ENCODE assay signal across 3 cellular contexts in genomic region chr2:19351499-19351898, GRCh38.
TF ChIP-seq lines count a peak whose summit lies in the region.

No MANE protein-coding gene starts in this region.

TF ChIP-seq in SK-N-SH, 30 proteins besides CTCF, POLR2A, EP300 and RAD21 (continued from another document):
- TF ChIP-seq ZBTB33 (IDR thresholded peaks at IDR 0.05; ENCODE audit: borderline replicate concordance, low read depth) (no peak), JUND (IDR thresholded peaks at IDR 0.05) (no peak), SMC3 (IDR thresholded peaks at IDR 0.05; ENCODE audit: low read depth, low read length) (no peak), USF2 (IDR thresholded peaks at IDR 0.05; ENCODE audit: borderline replicate concordance, low read depth, low read length) (no peak), POLR2AphosphoS5 (IDR thresholded peaks at IDR 0.05; ENCODE audit: low read depth, low read length) (no peak), RXRA (IDR thresholded peaks at IDR 0.05; ENCODE audit: borderline replicate concordance, low read depth) (no peak), TCF12 (IDR thresholded peaks at IDR 0.05) (no peak), MXI1 (IDR thresholded peaks at IDR 0.05; ENCODE audit: low read depth, low read length) (no peak), GATA2 (CRISPR knock-in tag; IDR thresholded peaks at IDR 0.05) (no peak), IRF3 (IDR thresholded peaks at IDR 0.05; ENCODE audit: low read depth, low read length) (no peak), FOXJ3 (CRISPR knock-in tag; IDR thresholded peaks at IDR 0.05) (no peak), RCOR1 (IDR thresholded peaks at IDR 0.05; ENCODE audit: low read length) (no peak), TEAD4 (IDR thresholded peaks at IDR 0.05; ENCODE audit: borderline replicate concordance, insufficient read depth) (no peak), ELF1 (IDR thresholded peaks at IDR 0.05) (no peak)

TF ChIP-seq in SK-N-SH treated with all-trans-retinoic acid at 6 μM for 48 hours, 23 proteins besides CTCF, POLR2A, EP300 and RAD21 (continued from another document):
- no peak for TF ChIP-seq CREB5 (CRISPR knock-in tag; IDR thresholded peaks at IDR 0.05; ENCODE audit: low read depth)
- no peak for TF ChIP-seq SNAI2 (CRISPR knock-in tag; IDR thresholded peaks at IDR 0.05)
- TF ChIP-seq ZC3H10 (CRISPR knock-in tag; IDR thresholded peaks at IDR 0.05): no peak
- no peak for TF ChIP-seq ZNF565 (CRISPR knock-in tag; conservative IDR thresholded peaks at IDR 0.05; ENCODE audit: low read depth)
- TF ChIP-seq ZNF8 (CRISPR knock-in tag; IDR thresholded peaks at IDR 0.05): no peak
- TF ChIP-seq RARB (CRISPR knock-in tag; IDR thresholded peaks at IDR 0.05): no peak
- TF ChIP-seq ZNF70 (CRISPR knock-in tag; IDR thresholded peaks at IDR 0.05): no peak
- no peak for TF ChIP-seq POU6F1 (CRISPR knock-in tag; IDR thresholded peaks at IDR 0.05; ENCODE audit: borderline replicate concordance, low read depth)
- TF ChIP-seq BACH2 (CRISPR knock-in tag; IDR thresholded peaks at IDR 0.05; ENCODE audit: borderline replicate concordance): no peak
- TF ChIP-seq PPARA (CRISPR knock-in tag; IDR thresholded peaks at IDR 0.05; ENCODE audit: borderline replicate concordance): no peak

TF ChIP-seq in WTC11, 78 proteins besides CTCF, POLR2A, EP300 and RAD21 (continued from another document):
- TF ChIP-seq AFF4 (CRISPR knock-in tag; IDR thresholded peaks at IDR 0.05; ENCODE audit: borderline replicate concordance) (no peak), ZNF121 (CRISPR knock-in tag; IDR thresholded peaks at IDR 0.05) (no peak), MYBL2 (CRISPR knock-in tag; IDR thresholded peaks at IDR 0.05) (no peak), CBFB (CRISPR knock-in tag; IDR thresholded peaks at IDR 0.05; ENCODE audit: low read depth) (no peak), FOXP4 (CRISPR knock-in tag; IDR thresholded peaks at IDR 0.05) (no peak), E2F1 (CRISPR knock-in tag; IDR thresholded peaks at IDR 0.05) (no peak), ZNF532 (CRISPR knock-in tag; IDR thresholded peaks at IDR 0.05; ENCODE audit: borderline replicate concordance) (no peak), GRHL2 (CRISPR knock-in tag; IDR thresholded peaks at IDR 0.05; ENCODE audit: insufficient replicate concordance, severe bottlenecking) (no peak)
